ENCODE assay signal across 1 cellular context in genomic region chr5:34416501-34417008, GRCh38.
TF ChIP-seq lines count a peak whose summit lies in the region.

No MANE protein-coding gene starts in this region.

TF ChIP-seq in WTC11, 78 proteins besides CTCF, POLR2A, EP300 and RAD21 (continued from another document):
- no peak for TF ChIP-seq ZNF532 (CRISPR knock-in tag; IDR thresholded peaks at IDR 0.05; ENCODE audit: borderline replicate concordance)
- TF ChIP-seq FOXK1 (CRISPR knock-in tag; IDR thresholded peaks at IDR 0.05) = no peak
- no peak for TF ChIP-seq USF1 (CRISPR knock-in tag; IDR thresholded peaks at IDR 0.05)
- no peak for TF ChIP-seq NR3C1 (CRISPR knock-in tag; conservative IDR thresholded peaks at IDR 0.05; ENCODE audit: low read depth)
- TF ChIP-seq NR2C2 (CRISPR knock-in tag; IDR thresholded peaks at IDR 0.05) = no peak
- no peak for TF ChIP-seq PRRX2 (CRISPR knock-in tag; IDR thresholded peaks at IDR 0.05)
- TF ChIP-seq ZBTB43 (CRISPR knock-in tag; IDR thresholded peaks at IDR 0.05) = no peak
- TF ChIP-seq IRF2 (CRISPR knock-in tag; IDR thresholded peaks at IDR 0.05; ENCODE audit: borderline replicate concordance, low read depth) = no peak
- no peak for TF ChIP-seq GABPB1 (CRISPR knock-in tag; IDR thresholded peaks at IDR 0.05)
TF ChIP-seq in WTC11: peak in this region for 0.
